ENCODE assay signal across 1 cellular context in genomic region chr2:111522231-111522768, GRCh38.
TF ChIP-seq lines count a peak whose summit lies in the region.

No MANE protein-coding gene starts in this region.

TF ChIP-seq in HepG2, 621 proteins besides CTCF, POLR2A, EP300 and RAD21 (continued from another document and continues in another):
- TF ChIP-seq PRDM10 (CRISPR knock-in tag; IDR thresholded peaks at IDR 0.05; ENCODE audit: low read depth) (0 out of 2 replicates have a peak, but pooled peaks have one; percentile 46), ZFP37 (CRISPR knock-in tag; IDR thresholded peaks at IDR 0.05; ENCODE audit: borderline replicate concordance) (no peak), ZNF577 (CRISPR knock-in tag; IDR thresholded peaks at IDR 0.05; ENCODE audit: borderline replicate concordance, low read depth) (no peak), LBX2 (CRISPR knock-in tag; IDR thresholded peaks at IDR 0.05; ENCODE audit: borderline replicate concordance) (no peak), ZNF282 (IDR thresholded peaks at IDR 0.05; ENCODE audit: partially characterized antibody) (no peak), ZNF570 (CRISPR knock-in tag; IDR thresholded peaks at IDR 0.05; ENCODE audit: borderline replicate concordance) (no peak), EEA1 (CRISPR knock-in tag; IDR thresholded peaks at IDR 0.05; ENCODE audit: borderline replicate concordance) (no peak), JDP2 (CRISPR knock-in tag; IDR thresholded peaks at IDR 0.05; ENCODE audit: borderline replicate concordance) (no peak), IRF2 (CRISPR knock-in tag; IDR thresholded peaks at IDR 0.05) (peak; percentile 40; the same call in 1 of the 2 replicates), ZNF780A (CRISPR knock-in tag; IDR thresholded peaks at IDR 0.05) (no peak), SATB2 (CRISPR knock-in tag; IDR thresholded peaks at IDR 0.05) (no peak), ZSCAN25 (CRISPR knock-in tag; IDR thresholded peaks at IDR 0.05) (no peak), AKAP8 (CRISPR knock-in tag; IDR thresholded peaks at IDR 0.05) (no peak), ERF (CRISPR knock-in tag; IDR thresholded peaks at IDR 0.05) (peak; percentile 47; the same call in 1 of the 2 replicates), RBAK (CRISPR knock-in tag; IDR thresholded peaks at IDR 0.05) (no peak), ZNF44 (CRISPR knock-in tag; IDR thresholded peaks at IDR 0.05) (0 out of 2 replicates have a peak, but pooled peaks have one; percentile 39), ZFAT (CRISPR knock-in tag; conservative IDR thresholded peaks at IDR 0.05) (no peak), ARNTL (CRISPR knock-in tag; IDR thresholded peaks at IDR 0.05) (no peak), ZNF83 (CRISPR knock-in tag; IDR thresholded peaks at IDR 0.05; ENCODE audit: borderline replicate concordance) (no peak), JARID2 (CRISPR knock-in tag; IDR thresholded peaks at IDR 0.05; ENCODE audit: insufficient replicate concordance) (no peak), CHCHD3 (CRISPR knock-in tag; IDR thresholded peaks at IDR 0.05) (no peak), ETV6 (CRISPR knock-in tag; conservative IDR thresholded peaks at IDR 0.05) (no peak), DRAP1 (CRISPR knock-in tag; IDR thresholded peaks at IDR 0.05) (no peak), TCF12 (IDR thresholded peaks at IDR 0.05) (no peak), TCF12 (CRISPR knock-in tag; IDR thresholded peaks at IDR 0.05) (no peak), NFYB (CRISPR knock-in tag; IDR thresholded peaks at IDR 0.05) (no peak), ATF6 (CRISPR knock-in tag; conservative IDR thresholded peaks at IDR 0.05) (no peak), ZMYM4 (CRISPR knock-in tag; IDR thresholded peaks at IDR 0.05) (peak; percentile 43; the same call in 1 of the 2 replicates), THAP9 (CRISPR knock-in tag; IDR thresholded peaks at IDR 0.05; ENCODE audit: borderline replicate concordance) (0 out of 2 replicates have a peak, but pooled peaks have one; percentile 51), POLR2AphosphoS2 (IDR thresholded peaks at IDR 0.05; ENCODE audit: low read depth, low read length) (no peak), PHF8 (CRISPR knock-in tag; IDR thresholded peaks at IDR 0.05) (no peak), ZNF672 (CRISPR knock-in tag; IDR thresholded peaks at IDR 0.05) (no peak), ARID2 (CRISPR knock-in tag; IDR thresholded peaks at IDR 0.05; ENCODE audit: borderline replicate concordance) (0 out of 2 replicates have a peak, but pooled peaks have one; percentile 38), SP2 (CRISPR knock-in tag; IDR thresholded peaks at IDR 0.05) (no peak), IRF9 (CRISPR knock-in tag; IDR thresholded peaks at IDR 0.05; ENCODE audit: borderline replicate concordance) (no peak), ZNF879 (CRISPR knock-in tag; IDR thresholded peaks at IDR 0.05) (no peak), RFX5 (IDR thresholded peaks at IDR 0.05; ENCODE audit: low read depth, low read length) (no peak), ZNF30 (CRISPR knock-in tag; IDR thresholded peaks at IDR 0.05) (no peak), ARNT (IDR thresholded peaks at IDR 0.05) (no peak), ZBTB8A (CRISPR knock-in tag; IDR thresholded peaks at IDR 0.05; ENCODE audit: borderline replicate concordance, low read depth) (no peak), EED (CRISPR knock-in tag; IDR thresholded peaks at IDR 0.05) (no peak)
- TF ChIP-seq, protein P1, sequence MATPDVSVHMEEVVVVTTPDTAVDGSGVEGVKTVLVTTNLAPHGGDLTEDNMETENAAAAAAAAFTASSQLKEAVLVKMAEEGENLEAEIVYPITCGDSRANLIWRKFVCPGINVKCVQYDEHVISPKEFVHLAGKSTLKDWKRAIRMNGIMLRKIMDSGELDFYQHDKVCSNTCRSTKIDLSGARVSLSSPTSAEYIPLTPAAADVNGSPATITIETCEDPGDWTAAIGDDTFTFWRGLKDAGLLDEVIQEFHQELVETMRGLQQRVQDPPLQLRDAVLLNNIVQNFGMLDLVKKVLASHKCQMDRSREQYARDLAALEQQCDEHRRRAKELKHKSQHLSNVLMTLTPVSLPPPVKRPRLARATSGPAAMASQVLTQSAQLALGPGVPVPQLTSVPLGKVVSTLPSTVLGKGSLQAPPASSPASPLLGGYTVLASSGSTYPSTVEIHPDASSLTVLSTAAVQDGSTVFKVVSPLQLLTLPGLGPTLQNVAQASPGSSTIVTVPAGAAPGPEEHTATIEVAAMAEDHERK (CRISPR knock-in tag; IDR thresholded peaks at IDR 0.05; ENCODE audit: low read depth) = no peak
- TF ChIP-seq, protein P2, sequence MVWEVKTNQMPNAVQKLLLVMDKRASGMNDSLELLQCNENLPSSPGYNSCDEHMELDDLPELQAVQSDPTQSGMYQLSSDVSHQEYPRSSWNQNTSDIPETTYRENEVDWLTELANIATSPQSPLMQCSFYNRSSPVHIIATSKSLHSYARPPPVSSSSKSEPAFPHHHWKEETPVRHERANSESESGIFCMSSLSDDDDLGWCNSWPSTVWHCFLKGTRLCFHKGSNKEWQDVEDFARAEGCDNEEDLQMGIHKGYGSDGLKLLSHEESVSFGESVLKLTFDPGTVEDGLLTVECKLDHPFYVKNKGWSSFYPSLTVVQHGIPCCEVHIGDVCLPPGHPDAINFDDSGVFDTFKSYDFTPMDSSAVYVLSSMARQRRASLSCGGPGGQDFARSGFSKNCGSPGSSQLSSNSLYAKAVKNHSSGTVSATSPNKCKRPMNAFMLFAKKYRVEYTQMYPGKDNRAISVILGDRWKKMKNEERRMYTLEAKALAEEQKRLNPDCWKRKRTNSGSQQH (CRISPR knock-in tag; IDR thresholded peaks at IDR 0.05; ENCODE audit: low read depth) = no peak
- TF ChIP-seq, protein P3, sequence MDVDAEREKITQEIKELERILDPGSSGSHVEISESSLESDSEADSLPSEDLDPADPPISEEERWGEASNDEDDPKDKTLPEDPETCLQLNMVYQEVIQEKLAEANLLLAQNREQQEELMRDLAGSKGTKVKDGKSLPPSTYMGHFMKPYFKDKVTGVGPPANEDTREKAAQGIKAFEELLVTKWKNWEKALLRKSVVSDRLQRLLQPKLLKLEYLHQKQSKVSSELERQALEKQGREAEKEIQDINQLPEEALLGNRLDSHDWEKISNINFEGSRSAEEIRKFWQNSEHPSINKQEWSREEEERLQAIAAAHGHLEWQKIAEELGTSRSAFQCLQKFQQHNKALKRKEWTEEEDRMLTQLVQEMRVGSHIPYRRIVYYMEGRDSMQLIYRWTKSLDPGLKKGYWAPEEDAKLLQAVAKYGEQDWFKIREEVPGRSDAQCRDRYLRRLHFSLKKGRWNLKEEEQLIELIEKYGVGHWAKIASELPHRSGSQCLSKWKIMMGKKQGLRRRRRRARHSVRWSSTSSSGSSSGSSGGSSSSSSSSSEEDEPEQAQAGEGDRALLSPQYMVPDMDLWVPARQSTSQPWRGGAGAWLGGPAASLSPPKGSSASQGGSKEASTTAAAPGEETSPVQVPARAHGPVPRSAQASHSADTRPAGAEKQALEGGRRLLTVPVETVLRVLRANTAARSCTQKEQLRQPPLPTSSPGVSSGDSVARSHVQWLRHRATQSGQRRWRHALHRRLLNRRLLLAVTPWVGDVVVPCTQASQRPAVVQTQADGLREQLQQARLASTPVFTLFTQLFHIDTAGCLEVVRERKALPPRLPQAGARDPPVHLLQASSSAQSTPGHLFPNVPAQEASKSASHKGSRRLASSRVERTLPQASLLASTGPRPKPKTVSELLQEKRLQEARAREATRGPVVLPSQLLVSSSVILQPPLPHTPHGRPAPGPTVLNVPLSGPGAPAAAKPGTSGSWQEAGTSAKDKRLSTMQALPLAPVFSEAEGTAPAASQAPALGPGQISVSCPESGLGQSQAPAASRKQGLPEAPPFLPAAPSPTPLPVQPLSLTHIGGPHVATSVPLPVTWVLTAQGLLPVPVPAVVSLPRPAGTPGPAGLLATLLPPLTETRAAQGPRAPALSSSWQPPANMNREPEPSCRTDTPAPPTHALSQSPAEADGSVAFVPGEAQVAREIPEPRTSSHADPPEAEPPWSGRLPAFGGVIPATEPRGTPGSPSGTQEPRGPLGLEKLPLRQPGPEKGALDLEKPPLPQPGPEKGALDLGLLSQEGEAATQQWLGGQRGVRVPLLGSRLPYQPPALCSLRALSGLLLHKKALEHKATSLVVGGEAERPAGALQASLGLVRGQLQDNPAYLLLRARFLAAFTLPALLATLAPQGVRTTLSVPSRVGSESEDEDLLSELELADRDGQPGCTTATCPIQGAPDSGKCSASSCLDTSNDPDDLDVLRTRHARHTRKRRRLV (CRISPR knock-in tag; IDR thresholded peaks at IDR 0.05) = no peak
- TF ChIP-seq, protein P4, sequence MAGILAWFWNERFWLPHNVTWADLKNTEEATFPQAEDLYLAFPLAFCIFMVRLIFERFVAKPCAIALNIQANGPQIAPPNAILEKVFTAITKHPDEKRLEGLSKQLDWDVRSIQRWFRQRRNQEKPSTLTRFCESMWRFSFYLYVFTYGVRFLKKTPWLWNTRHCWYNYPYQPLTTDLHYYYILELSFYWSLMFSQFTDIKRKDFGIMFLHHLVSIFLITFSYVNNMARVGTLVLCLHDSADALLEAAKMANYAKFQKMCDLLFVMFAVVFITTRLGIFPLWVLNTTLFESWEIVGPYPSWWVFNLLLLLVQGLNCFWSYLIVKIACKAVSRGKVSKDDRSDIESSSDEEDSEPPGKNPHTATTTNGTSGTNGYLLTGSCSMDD (CRISPR knock-in tag; IDR thresholded peaks at IDR 0.05) = no peak
